ENCODE assay signal across 8 cellular contexts in genomic region chr17:50719924-50720805, GRCh38. TPM values are rescaled to one million over a fixed set of nuclear protein-coding genes. Genes with fewer than 3 reads are reported as not detected.
DNase-seq lines count a peak whose midpoint lies in the region; TF ChIP-seq lines count a peak whose summit lies in the region.

No MANE protein-coding gene starts in this region.

- H3K4me2 ChIP-seq in SK-N-SH (peak overlapping the region; percentile 72), fibroblast of lung (ENCODE audit: extremely low read depth, insufficient read depth, low read length) (peak overlapping the region; percentile 98)

- H4K20me1 ChIP-seq in SK-N-SH (ENCODE audit: insufficient read depth) (peaks cover 55% of the 10 kb centered on the region), fibroblast of lung (ENCODE audit: control insufficient read depth, extremely low read depth, insufficient read depth, low read length) (peaks cover 9% of the 10 kb centered on the region)

- TF ChIP-seq CTCF in SK-N-SH (IDR thresholded peaks at IDR 0.05) (no peak), fibroblast of lung (conservative IDR thresholded peaks at IDR 0.05 in 1 of 2, IDR thresholded peaks at IDR 0.05 in 1 of 2; ENCODE audit: low read depth in 1 of 2, low read length in 2 of 2) (no peak), sigmoid colon (IDR thresholded peaks at IDR 0.05) (no peak)

- H3K79me2 ChIP-seq in SK-N-SH (ENCODE audit: insufficient read depth) (peaks cover 58% of the 10 kb centered on the region), fibroblast of lung (ENCODE audit: control insufficient read depth, insufficient read depth, low read length) (peaks cover 57% of the 10 kb centered on the region)

- H3K9me3 ChIP-seq in SK-N-SH (no peaks in the 10 kb centered on the region), fibroblast of lung (ENCODE audit: control insufficient read depth, insufficient read depth, low read depth, low read length) (no peaks in the 10 kb centered on the region), sigmoid colon (no peaks in the 10 kb centered on the region)

- TF ChIP-seq EP300 in SK-N-SH (IDR thresholded peaks at IDR 0.05; ENCODE audit: borderline replicate concordance in 1 of 2, low read depth in 1 of 2, low read length in 1 of 2) (no peak), sigmoid colon (IDR thresholded peaks at IDR 0.05) (no peak)

- H3K27ac ChIP-seq in SK-N-SH (ENCODE audit: low read depth in 2 of 2, low read length in 1 of 2): peak overlapping the region; percentile 92 to 98
- H3K27ac ChIP-seq in fibroblast of lung (ENCODE audit: insufficient read depth, low read length): peak overlapping the region; percentile 97
- H3K27ac ChIP-seq in sigmoid colon: peak overlapping the region; percentile 94 to 98 (median 96)

- WGBS in SK-N-SH (ENCODE audit: low lambda C conversion rate): 1% methylated on average over 25 of the region's 25 CpGs
- 0 to 1% methylated on average over 25 of the region's 25 CpGs for WGBS in sigmoid colon, 2 donors

- H2AFZ ChIP-seq in SK-N-SH (ENCODE audit: low read depth) (peak overlapping the region; percentile 88; the same call in 1 of the 2 replicates), fibroblast of lung (ENCODE audit: low read length) (no peak overlapping the region)

- H3K36me3 ChIP-seq in SK-N-SH (replicated peaks in 1 of 2; ENCODE audit: control insufficient read depth in 1 of 2, insufficient read depth in 2 of 2, low read length in 1 of 2) (peaks cover 0 to 2% of the 10 kb centered on the region in 2 experiments), fibroblast of lung (ENCODE audit: control insufficient read depth, insufficient read depth, low read length) (no peaks in the 10 kb centered on the region), sigmoid colon (no peaks in the 10 kb centered on the region)

- no peaks in the 10 kb centered on the region for H3K9me2 ChIP-seq in SK-N-SH

- TF ChIP-seq RAD21 in SK-N-SH (IDR thresholded peaks at IDR 0.05; ENCODE audit: low read length): no peak

- H3K27me3 ChIP-seq in SK-N-SH (ENCODE audit: insufficient read depth) (no peaks in the 10 kb centered on the region), fibroblast of lung (ENCODE audit: control insufficient read depth, insufficient read depth, low read length) (no peaks in the 10 kb centered on the region), sigmoid colon (no peaks in the 10 kb centered on the region)

- intact Hi-C loops in sigmoid colon (cut with DNase I): no loop called here

- DNase-seq in NCI-H2227 treated with DMSO at 0.1 percent for 48 hours (lab: John Stamatoyannopoulos, UW) (peak; percentile 42), NCI-H2227 (lab: John Stamatoyannopoulos, UW; ENCODE audit: unreplicated experiment) (no peak), SK-N-SH (no peak), fibroblast of lung (ENCODE audit: low read depth in 2 of 2) (no peak), sigmoid colon (no peak), kidney glomerular epithelial cell (lab: John Stamatoyannopoulos, UW) (no peak), SIG-M5 treated with dmso at 0.1 percent for 504 hours (lab: John Stamatoyannopoulos, UW; ENCODE audit: unreplicated experiment) (no peak), NCI-H774 (lab: John Stamatoyannopoulos, UW) (no peak)

- H3K4me3 ChIP-seq in SK-N-SH (ENCODE audit: low read depth in 2 of 2, low read length in 1 of 2): peak overlapping the region; percentile 68 to 86
- H3K4me3 ChIP-seq in fibroblast of lung (replicated peaks in 1 of 4; ENCODE audit: control extremely low read depth in 1 of 4, insufficient read depth in 1 of 4, low read depth in 3 of 4, low read length in 4 of 4): peak overlapping the region; percentile 61 to 94 (median 90)
- H3K4me3 ChIP-seq in sigmoid colon: peak overlapping the region; percentile 70 to 98 (median 86)

- H3K4me1 ChIP-seq in SK-N-SH (ENCODE audit: control insufficient read depth in 1 of 2, insufficient read depth in 2 of 2, low read depth in 1 of 2, low read length in 1 of 2): peaks cover 4 to 6% of the 10 kb centered on the region in 2 experiments; a peak in 2 of 4 replicates
- H3K4me1 ChIP-seq in fibroblast of lung (ENCODE audit: control insufficient read depth, extremely low read depth, insufficient read depth, low read length): peaks cover 11% of the 10 kb centered on the region
- peaks cover 0 to 47% (median 45%) of the 10 kb centered on the region in 4 donors for H3K4me1 ChIP-seq in sigmoid colon

- peaks cover 8% of the 10 kb centered on the region for H3F3A ChIP-seq in SK-N-SH (replicated peaks; ENCODE audit: insufficient read depth)

- H3K9ac ChIP-seq in SK-N-SH (peak overlapping the region; percentile 95), fibroblast of lung (ENCODE audit: insufficient read depth, low read length) (peak overlapping the region; percentile 98)

- CTCF ChIA-PET in SK-N-SH (lab: Yijun Ruan, JAX): interaction anchor here (1.0 to 2.5 kb wide), 5 partner anchors 11 to 169 kb away, joined by 3 to 9 read pairs (median 3); no protein-coding TSS in a partner anchor

- POLR2A ChIA-PET in SK-N-SH (lab: Yijun Ruan, JAX): interaction anchor here (0.6 to 2.4 kb wide), 5 partner anchors 11 to 187 kb away, joined by 3 to 27 read pairs (median 4); partner anchors contain the start of genes ANKRD40 and TOB1

- no peak for TF ChIP-seq POLR2A in sigmoid colon (IDR thresholded peaks at IDR 0.05)

TF ChIP-seq in SK-N-SH, 30 proteins besides CTCF, POLR2A, EP300 and RAD21 (continues in another document):
- TF ChIP-seq MEF2A (IDR thresholded peaks at IDR 0.05; ENCODE audit: borderline replicate concordance, low read depth): no peak
- TF ChIP-seq POLR2AphosphoS5 (IDR thresholded peaks at IDR 0.05; ENCODE audit: low read depth, low read length): no peak
- no peak for TF ChIP-seq NFIC (IDR thresholded peaks at IDR 0.05; ENCODE audit: borderline replicate concordance)
- no peak for TF ChIP-seq USF2 (IDR thresholded peaks at IDR 0.05; ENCODE audit: borderline replicate concordance, low read depth, low read length)
- TF ChIP-seq REST (IDR thresholded peaks at IDR 0.05; ENCODE audit: low read depth, low read length): no peak
- TF ChIP-seq FOSL2 (IDR thresholded peaks at IDR 0.05; ENCODE audit: borderline replicate concordance, low read depth): no peak
- TF ChIP-seq TAF1 (IDR thresholded peaks at IDR 0.05; ENCODE audit: borderline replicate concordance, low read depth, low read length): no peak

RNA-seq across cellular contexts. Expression of gene LUC7L3, which starts 0.8 kb away (rescaled TPM):
- polyA plus RNA-seq in SK-N-SH (2012; rRNA removed) (154 and 164 TPM in 2 replicates), fibroblast of lung (45.2 and 56.5 TPM in 2 replicates), sigmoid colon (100 to 1,000 TPM in 1 of 3 donors, 10 to 100 TPM in 2; 43.2 to 188 (median 70.8) TPM)
- polyA plus RNA-seq in SK-N-SH (2012; cell fraction: cytosol; rRNA removed): 52.9 and 60.7 TPM in 2 replicates
- polyA plus RNA-seq in SK-N-SH (2012; cell fraction: nucleus; rRNA removed): 1,155 and 1,243 TPM in 2 replicates
- total RNA-seq in fibroblast of lung (23.9 and 35.2 TPM in 2 replicates), sigmoid colon (100 to 1,000 TPM in 1 of 4 donors, 10 to 100 TPM in 3; 65.6 to 165 (median 76.2) TPM)
- 57.3 and 61.3 TPM in 2 replicates for polyA plus RNA-seq in fibroblast of lung (2012)
- 4.3 and 26.2 TPM in 2 replicates for polyA minus RNA-seq in fibroblast of lung (ENCODE audit: low replicate concordance)

RNA-seq across cellular contexts. Expression of gene ANKRD40, which starts 12.5 kb away (rescaled TPM):
- polyA plus RNA-seq in SK-N-SH (2012; rRNA removed) (33.6 and 46.3 TPM in 2 replicates), fibroblast of lung (59.9 and 65.9 TPM in 2 replicates), sigmoid colon (10 to 100 TPM; 12.3 to 14.4 (median 12.9) TPM)
- polyA plus RNA-seq in SK-N-SH (2012; cell fraction: cytosol; rRNA removed): 43.8 and 47.2 TPM in 2 replicates
- polyA plus RNA-seq in SK-N-SH (2012; cell fraction: nucleus; rRNA removed): 20.8 and 38.1 TPM in 2 replicates
- total RNA-seq in fibroblast of lung (34.4 and 34.5 TPM in 2 replicates), sigmoid colon (10 to 100 TPM; 51.2 to 76.3 (median 63.7) TPM)
- 28.3 and 30.4 TPM in 2 replicates for polyA plus RNA-seq in fibroblast of lung (2012)
- polyA minus RNA-seq in fibroblast of lung (ENCODE audit: low replicate concordance): 13.9 and 16.7 TPM in 2 replicates

RNA-seq across cellular contexts. Expression of gene ANKRD40CL, which starts 47.2 kb away (rescaled TPM):
- polyA plus RNA-seq in SK-N-SH (2012; rRNA removed) (not detected in 2 replicates), fibroblast of lung (not detected in 2 replicates), sigmoid colon (100 to 1,000 TPM in 2 of 3 donors, 10 to 100 TPM in 1; 60.4 to 234 (median 191) TPM)
- not detected in 2 replicates for polyA plus RNA-seq in SK-N-SH (2012; cell fraction: cytosol; rRNA removed)
- not detected in 2 replicates for polyA plus RNA-seq in SK-N-SH (2012; cell fraction: nucleus; rRNA removed)
- total RNA-seq in fibroblast of lung (under 0.01 TPM in 1 of 2 replicates, not detected in the other), sigmoid colon (not detected)
- polyA plus RNA-seq in fibroblast of lung (2012): not detected in 2 replicates
- polyA minus RNA-seq in fibroblast of lung (ENCODE audit: low replicate concordance): not detected in 2 replicates

Comparison
In these comparisons a context has a peak if more than half of its experiments do, and no peak if none do; other contexts are left out.
1. RNA of gene ANKRD40CL, which starts 47.2 kb away (polyA plus RNA-seq): 60.4 to 234 TPM in sigmoid colon; not detected in SK-N-SH and not detected in fibroblast of lung; every median in the first group is over 10 times any median in the second.
2. Peak in every context shown above with its lines, with median percentiles within 50 percentile points of each other: H3K27ac ChIP-seq and H3K4me3 ChIP-seq.